In the genomic region with DNA sequence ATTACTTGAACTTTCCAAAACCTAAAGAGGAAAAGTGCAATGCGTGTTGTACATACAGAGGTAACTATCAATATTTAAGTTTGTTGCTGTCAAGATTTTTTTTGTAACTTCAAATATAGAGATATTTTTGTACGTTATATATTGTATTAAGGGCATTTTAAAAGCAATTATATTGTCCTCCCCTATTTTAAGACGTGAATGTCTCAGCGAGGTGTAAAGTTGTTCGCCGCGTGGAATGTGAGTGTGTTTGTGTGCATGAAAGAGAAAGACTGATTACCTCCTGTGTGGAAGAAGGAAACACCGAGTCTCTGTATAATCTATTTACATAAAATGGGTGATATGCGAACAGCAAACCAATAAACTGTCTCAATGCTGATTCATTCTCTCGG, we compare ENCODE assay signal across 8 cellular contexts. TPM values are rescaled to one million over a fixed set of nuclear protein-coding genes. Genes with fewer than 3 reads are reported as not detected.
DNase-seq lines count a peak whose midpoint lies in the region; ATAC-seq and TF ChIP-seq lines count a peak whose summit lies in the region.

No MANE protein-coding gene starts in this region.

- peaks cover 7 to 24% (median 21%) of the 10 kb centered on the region in 3 experiments; a peak in 6 of 7 replicates for H3K36me3 Mint-ChIP-seq in H9 (ENCODE audit: insufficient read depth in 1 of 3, low read depth in 3 of 3)

- H3K79me1 ChIP-seq in H9 (ENCODE audit: insufficient read depth, low read depth, low read length, poor library complexity, severe bottlenecking): no peaks in the 10 kb centered on the region

- H3K23me2 ChIP-seq in H9 (ENCODE audit: insufficient read length, low read depth, low read length, poor library complexity, severe bottlenecking): peaks cover 39% of the 10 kb centered on the region

- H3K18ac ChIP-seq in H9 (ENCODE audit: insufficient read length, low read depth, low read length): no peak overlapping the region

- H3K23ac ChIP-seq in H9 (ENCODE audit: insufficient read length, low read depth, low read length): no peak overlapping the region

- peaks cover 0 to 1% of the 10 kb centered on the region in 2 experiments; a peak in 3 of 5 replicates for H3K9me3 Mint-ChIP-seq in H9

- 0 out of 2 replicates have a peak, but pooled peaks cover 3% of the 10 kb centered on the region for H3K36me3 ChIP-seq in SJSA1

- no peak overlapping the region for H2BK20ac ChIP-seq in H9 (ENCODE audit: low read depth, low read length, poor library complexity, severe bottlenecking)

- peaks cover 44 to 53% of the 10 kb centered on the region in 2 experiments for H3K4me1 Mint-ChIP-seq in H9

- no peak overlapping the region for H2BK120ac ChIP-seq in H9 (ENCODE audit: low read depth, low read length, poor library complexity, severe bottlenecking)

- H2BK12ac ChIP-seq in H9 (ENCODE audit: insufficient read length, low read depth, low read length): no peak overlapping the region

- WGBS in H9 (ENCODE audit: extremely low coverage, insufficient read length, low lambda C conversion rate): no CpG with 5 or more reads among the region's 10 CpGs

- H3T11ph ChIP-seq in H9 (ENCODE audit: low read length): no peak overlapping the region

- H3K4me3 ChIP-seq in SJSA1 (peak overlapping the region; percentile 28), skin epidermis (peak overlapping the region; percentile 52 to 77 (median 65))

- no peak overlapping the region for H4K5ac ChIP-seq in H9 (ENCODE audit: insufficient read length, low read depth, low read length)

- H4K8ac ChIP-seq in H9 (replicated peaks; ENCODE audit: insufficient read length, low read depth, low read length): no peak overlapping the region

- no peak overlapping the region for H3K4ac ChIP-seq in H9 (ENCODE audit: low read depth, low read length)

- H4K91ac ChIP-seq in H9 (ENCODE audit: insufficient read length, low read depth, low read length): no peak overlapping the region

- H3K27me3 Mint-ChIP-seq in H9 (ENCODE audit: low read depth): peaks cover 29% of the 10 kb centered on the region

- H3K14ac ChIP-seq in H9 (ENCODE audit: insufficient read depth, low read length): no peak overlapping the region

- H3K9me3 ChIP-seq in H9 (ENCODE audit: control insufficient read depth, low read depth, low read length) (no peaks in the 10 kb centered on the region), SJSA1 (replicated peaks) (no peaks in the 10 kb centered on the region)

- TF ChIP-seq CTCF in H9 (conservative IDR thresholded peaks at IDR 0.05): no peak

- no peak overlapping the region for H3K56ac ChIP-seq in H9 (ENCODE audit: insufficient read length, low read depth, low read length)

- peak overlapping the region; percentile 84 to 93 for H3K4me3 Mint-ChIP-seq in H9

- peaks cover 7% of the 10 kb centered on the region; the same call in 1 of the 2 replicates for H3K79me2 ChIP-seq in H9 (ENCODE audit: insufficient read depth, low read length)

- peak overlapping the region; percentile 75 for H3K4me2 ChIP-seq in H9 (ENCODE audit: insufficient read depth, insufficient read length, low read length)

- no peak overlapping the region for H2BK15ac ChIP-seq in H9 (ENCODE audit: low read depth, low read length)

- no peak overlapping the region for H2BK5ac ChIP-seq in H9 (ENCODE audit: insufficient read length, low read length)

- no peaks in the 10 kb centered on the region for H4K20me1 ChIP-seq in H9 (ENCODE audit: control insufficient read depth, insufficient read depth, insufficient read length)

- DNase-seq in H9 (no peak), SJSA1 (ENCODE audit: low read depth in 1 of 2, low spot score in 2 of 2) (no peak), foreskin melanocyte (peak; percentile 24), globus pallidus (ENCODE audit: low spot score) (no peak), NCI-H1417 treated with DMSO at 0.1 percent for 48 hours (lab: John Stamatoyannopoulos, UW) (no peak), kidney glomerular epithelial cell (lab: John Stamatoyannopoulos, UW) (no peak)

- H3K27me3 ChIP-seq in H9 (ENCODE audit: insufficient read depth, low read length): no peaks in the 10 kb centered on the region; the same call in 1 of the 2 replicates
- no peaks in the 10 kb centered on the region for H3K27me3 ChIP-seq in SJSA1 (replicated peaks)

- H3K27ac Mint-ChIP-seq in H9: peak overlapping the region in 2 of 3 experiments; percentile 3 to 45; a peak in 3 of 7 replicates

- peaks cover 8% of the 10 kb centered on the region for H3K4me1 ChIP-seq in H9 (ENCODE audit: insufficient read depth, low read length)
- peaks cover 58% of the 10 kb centered on the region for H3K4me1 ChIP-seq in SJSA1 (replicated peaks)

- H2AFZ ChIP-seq in H9 (ENCODE audit: low read length): no peak overlapping the region

- H3K27ac ChIP-seq in H9 (ENCODE audit: insufficient read length, low read depth, low read length) (no peak overlapping the region), SJSA1 (peak overlapping the region; percentile 82; the same call in 1 of the 2 replicates), skin epidermis (peak overlapping the region in 19 of 21 experiments; percentile 3 to 91 (median 81))

- peak overlapping the region; percentile 69 for H3K9ac ChIP-seq in H9 (ENCODE audit: extremely low read depth, insufficient read length, low read length)

- no peak overlapping the region for H2AK5ac ChIP-seq in H9 (ENCODE audit: insufficient read length, low read length)

- ATAC-seq in GM18868 (IDR thresholded peaks at IDR 0.05; ENCODE audit: unreplicated experiment): no peak

RNA-seq across cellular contexts. Expression of gene ADM, which starts 2.1 kb away (rescaled TPM):
- total RNA-seq in H9 (2021): 99.1 and 106 TPM in 2 replicates
- total RNA-seq in SJSA1 (2014; rRNA removed; shearing (Covaris generic)): 6.2 and 9.2 TPM in 2 replicates

RNA-seq across cellular contexts. Expression of gene SBF2, which starts 13.0 kb away (rescaled TPM):
- 29.8 and 30.2 TPM in 2 replicates for total RNA-seq in H9 (2021)
- 19.9 and 29.7 TPM in 2 replicates for total RNA-seq in SJSA1 (2014; rRNA removed; shearing (Covaris generic))
